34 cellular contexts compared by ENCODE assay signal in the genomic region with DNA sequence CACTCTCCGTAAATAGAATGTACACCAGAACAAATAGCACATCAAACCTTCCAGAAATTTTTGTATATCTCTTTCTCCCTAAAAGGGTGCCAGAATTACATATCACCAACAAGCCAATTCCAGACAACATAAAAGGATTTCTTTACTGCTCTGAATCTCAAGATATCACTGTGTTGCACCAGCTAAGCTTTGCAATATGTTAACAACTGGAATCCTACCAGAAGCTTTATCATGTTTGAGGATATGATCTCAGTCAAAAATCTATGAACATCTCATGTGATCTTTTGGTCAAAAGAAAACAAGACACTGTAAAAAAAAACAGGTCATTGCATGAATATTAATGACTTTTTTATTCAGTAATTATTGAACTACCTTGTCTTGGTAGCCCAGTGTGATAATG.
"Had no signal": no experiment of that assay in that cellular context is flagged by ENCODE, and none has a peak within 500 bp of the region (broad histone marks: within the 10 kb centered on the region; RNA-seq: fewer than 3 reads in every experiment).

No MANE protein-coding gene starts in this region.

- DNase-seq: activated effector memory CD4-positive, alpha-beta T cell treated with anti-CD3 and anti-CD28 coated beads, Interleukin-2, amount 50 U/mL, for 16 hours; activated effector memory CD4-positive, alpha-beta T cell treated with Interleukin-2 at 50 U/mL for 16 hours; activated gamma-delta T cell; activated gamma-delta T cell treated with Interleukin-2 at 50 U/mL for 16 hours; activated naive CD4-positive, alpha-beta T cell; activated naive CD4-positive, alpha-beta T cell treated with anti-CD3 and anti-CD28 coated beads for 36 hours; activated naive CD4-positive, alpha-beta T cell treated with anti-CD3 and anti-CD28 coated beads, Interleukin-2, amount 10 ng/mL, durations not matched to agents 7 days and 5 days; activated naive CD4-positive, alpha-beta T cell treated with anti-CD3 and anti-CD28 coated beads, Interleukin-2, amount 50 U/mL, for 16 hours; activated naive CD4-positive, alpha-beta T cell treated with Interleukin-2 at 50 U/mL for 16 hours; activated naive CD8-positive, alpha-beta T cell treated with anti-CD3 and anti-CD28 coated beads for 36 hours; activated naive CD8-positive, alpha-beta T cell treated with anti-CD3 and anti-CD28 coated beads, Interleukin-2, amount 10 ng/mL, durations not matched to agents 7 days and 5 days; activated naive CD8-positive, alpha-beta T cell treated with anti-CD3 and anti-CD28 coated beads, Interleukin-2, amount 50 U/mL, for 24 hours; activated T-cell treated with anti-CD3 and anti-CD28 coated beads, Interleukin-2, amount 50 U/mL, for 1 hour; activated T-cell treated with anti-CD3 and anti-CD28 coated beads, Interleukin-2, amount 50 U/mL, for 24 hours; activated T-cell treated with anti-CD3 and anti-CD28 coated beads, Interleukin-2, amount 50 U/mL, for 4 hours; activated T-cell treated with anti-CD3 and anti-CD28 coated beads, Interleukin-2, amount 50 U/mL, for 48 hours; activated T-cell treated with anti-CD3 and anti-CD28 coated beads, Interleukin-2, amount 50 U/mL, for 72 hours; adrenal gland; amniotic stem cell; amygdala; aorta; body of pancreas; brain microvascular endothelial cell; caudate nucleus; central memory CD4-positive, alpha-beta T cell; cerebellar nuclear complex had no signal

- H3K9me3 Mint-ChIP-seq: activated naive CD4-positive, alpha-beta T cell treated with anti-CD3 and anti-CD28 coated beads for 36 hours; activated naive CD4-positive, alpha-beta T cell treated with anti-CD3 and anti-CD28 coated beads, Interleukin-2, amount 10 ng/mL, durations not matched to agents 7 days and 5 days; activated naive CD4-positive, alpha-beta T cell treated with anti-CD3 and anti-CD28 coated beads, Interleukin-2, amount 50 U/mL, for 24 hours; activated naive CD4-positive, alpha-beta T cell treated with anti-CD3 and anti-CD28 coated beads, Interleukin-2, amount 50 U/mL, for 72 hours; activated naive CD8-positive, alpha-beta T cell treated with anti-CD3 and anti-CD28 coated beads for 36 hours; activated naive CD8-positive, alpha-beta T cell treated with anti-CD3 and anti-CD28 coated beads, Interleukin-2, amount 10 ng/mL, durations not matched to agents 7 days and 5 days; activated naive CD8-positive, alpha-beta T cell treated with anti-CD3 and anti-CD28 coated beads, Interleukin-2, amount 50 U/mL, for 24 hours; activated T-cell treated with anti-CD3 and anti-CD28 coated beads, Interleukin-2, amount 50 U/mL, for 24 hours; activated T-cell treated with anti-CD3 and anti-CD28 coated beads, Interleukin-2, amount 50 U/mL, for 4 hours; activated T-cell treated with anti-CD3 and anti-CD28 coated beads, Interleukin-2, amount 50 U/mL, for 72 hours; activated T-helper 1 cell treated with anti-CD3 and anti-CD28 coated beads, Interleukin-12 subunit alpha, Interleukin-12 subunit beta, Interleukin-2, Interleukin-4 antibody, amounts not matched to agents 30 ng/mL and 10 ng/mL and 1 ng/mL, durations not matched to agents 14 hours and 24 hours and 36 hours; activated T-helper 17 cell treated with anti-CD3 and anti-CD28 coated beads, Interleukin-2, amount 50 U/mL, for 72 hours; activated T-helper 2 cell treated with anti-CD3 and anti-CD28 coated beads, Interferon-gamma antibody, Interleukin-2, Interleukin-4, amounts not matched to agents 10 μg/mL and 5 μg/mL and 100 μg/mL, durations not matched to agents 14 hours and 24 hours and 36 hours; brain; central memory CD8-positive, alpha-beta T cell had no signal

- ATAC-seq: activated naive CD4-positive, alpha-beta T cell treated with anti-CD3 and anti-CD28 coated beads, Interleukin-2, amount 50 U/mL, for 72 hours; activated naive CD8-positive, alpha-beta T cell treated with anti-CD3 and anti-CD28 coated beads, Interleukin-2, amount 50 U/mL, for 24 hours; activated T-cell treated with anti-CD3 and anti-CD28 coated beads, Interleukin-2, amount 50 U/mL, for 4 hours; activated T-cell treated with anti-CD3 and anti-CD28 coated beads, Interleukin-2, amount 50 U/mL, for 72 hours; activated T-helper 17 cell treated with anti-CD3 and anti-CD28 coated beads, Interleukin-2, amount 50 U/mL, for 72 hours; body of pancreas had no signal

- H3K4me3 Mint-ChIP-seq: activated naive CD4-positive, alpha-beta T cell treated with anti-CD3 and anti-CD28 coated beads for 36 hours; activated naive CD4-positive, alpha-beta T cell treated with anti-CD3 and anti-CD28 coated beads, Interleukin-2, amount 10 ng/mL, durations not matched to agents 7 days and 5 days; activated naive CD4-positive, alpha-beta T cell treated with anti-CD3 and anti-CD28 coated beads, Interleukin-2, amount 50 U/mL, for 24 hours; activated naive CD8-positive, alpha-beta T cell; activated naive CD8-positive, alpha-beta T cell treated with anti-CD3 and anti-CD28 coated beads for 36 hours; activated naive CD8-positive, alpha-beta T cell treated with anti-CD3 and anti-CD28 coated beads, Interleukin-2, amount 10 ng/mL, durations not matched to agents 7 days and 5 days; activated naive CD8-positive, alpha-beta T cell treated with anti-CD3 and anti-CD28 coated beads, Interleukin-2, amount 50 U/mL, for 24 hours; activated T-cell treated with anti-CD3 and anti-CD28 coated beads, Interleukin-2, amount 50 U/mL, for 24 hours; activated T-cell treated with anti-CD3 and anti-CD28 coated beads, Interleukin-2, amount 50 U/mL, for 4 hours; activated T-cell treated with anti-CD3 and anti-CD28 coated beads, Interleukin-2, amount 50 U/mL, for 72 hours; activated T-helper 1 cell treated with anti-CD3 and anti-CD28 coated beads, Interleukin-12 subunit alpha, Interleukin-12 subunit beta, Interleukin-2, Interleukin-4 antibody, amounts not matched to agents 30 ng/mL and 10 ng/mL and 1 ng/mL, durations not matched to agents 14 hours and 24 hours and 36 hours; activated T-helper 17 cell treated with anti-CD3 and anti-CD28 coated beads, Interleukin-2, amount 50 U/mL, for 72 hours; brain; central memory CD8-positive, alpha-beta T cell had no signal

- H3K4me1 Mint-ChIP-seq: activated naive CD4-positive, alpha-beta T cell treated with anti-CD3 and anti-CD28 coated beads, Interleukin-2, amount 10 ng/mL, durations not matched to agents 7 days and 5 days; activated naive CD4-positive, alpha-beta T cell treated with anti-CD3 and anti-CD28 coated beads, Interleukin-2, amount 50 U/mL, for 24 hours; activated naive CD8-positive, alpha-beta T cell treated with anti-CD3 and anti-CD28 coated beads for 36 hours; activated naive CD8-positive, alpha-beta T cell treated with anti-CD3 and anti-CD28 coated beads, Interleukin-2, amount 10 ng/mL, durations not matched to agents 7 days and 5 days; activated naive CD8-positive, alpha-beta T cell treated with anti-CD3 and anti-CD28 coated beads, Interleukin-2, amount 50 U/mL, for 24 hours; activated T-helper 17 cell treated with anti-CD3 and anti-CD28 coated beads, Interleukin-2, amount 50 U/mL, for 72 hours; brain; central memory CD8-positive, alpha-beta T cell had no signal

- H3K27me3 Mint-ChIP-seq: activated naive CD8-positive, alpha-beta T cell treated with anti-CD3 and anti-CD28 coated beads for 36 hours; activated T-cell treated with anti-CD3 and anti-CD28 coated beads, Interleukin-2, amount 50 U/mL, for 24 hours; brain had no signal

- H3K36me3 Mint-ChIP-seq: activated naive CD4-positive, alpha-beta T cell treated with anti-CD3 and anti-CD28 coated beads, Interleukin-2, amount 10 ng/mL, durations not matched to agents 7 days and 5 days; activated naive CD4-positive, alpha-beta T cell treated with anti-CD3 and anti-CD28 coated beads, Interleukin-2, amount 50 U/mL, for 24 hours; activated naive CD4-positive, alpha-beta T cell treated with anti-CD3 and anti-CD28 coated beads, Interleukin-2, amount 50 U/mL, for 72 hours; activated naive CD8-positive, alpha-beta T cell; activated naive CD8-positive, alpha-beta T cell treated with anti-CD3 and anti-CD28 coated beads for 36 hours; activated naive CD8-positive, alpha-beta T cell treated with anti-CD3 and anti-CD28 coated beads, Interleukin-2, amount 10 ng/mL, durations not matched to agents 7 days and 5 days; brain had no signal

- H3K27ac Mint-ChIP-seq: activated naive CD4-positive, alpha-beta T cell treated with anti-CD3 and anti-CD28 coated beads for 36 hours; activated naive CD4-positive, alpha-beta T cell treated with anti-CD3 and anti-CD28 coated beads, Interleukin-2, amount 10 ng/mL, durations not matched to agents 7 days and 5 days; activated naive CD4-positive, alpha-beta T cell treated with anti-CD3 and anti-CD28 coated beads, Interleukin-2, amount 50 U/mL, for 24 hours; activated naive CD4-positive, alpha-beta T cell treated with anti-CD3 and anti-CD28 coated beads, Interleukin-2, amount 50 U/mL, for 72 hours; activated naive CD8-positive, alpha-beta T cell; activated naive CD8-positive, alpha-beta T cell treated with anti-CD3 and anti-CD28 coated beads for 36 hours; activated naive CD8-positive, alpha-beta T cell treated with anti-CD3 and anti-CD28 coated beads, Interleukin-2, amount 10 ng/mL, durations not matched to agents 7 days and 5 days; activated naive CD8-positive, alpha-beta T cell treated with anti-CD3 and anti-CD28 coated beads, Interleukin-2, amount 50 U/mL, for 24 hours; activated T-cell treated with anti-CD3 and anti-CD28 coated beads, Interleukin-2, amount 50 U/mL, for 24 hours; activated T-cell treated with anti-CD3 and anti-CD28 coated beads, Interleukin-2, amount 50 U/mL, for 72 hours; activated T-helper 1 cell treated with anti-CD3 and anti-CD28 coated beads, Interleukin-12 subunit alpha, Interleukin-12 subunit beta, Interleukin-2, Interleukin-4 antibody, amounts not matched to agents 30 ng/mL and 10 ng/mL and 1 ng/mL, durations not matched to agents 14 hours and 24 hours and 36 hours; activated T-helper 17 cell treated with anti-CD3 and anti-CD28 coated beads, Interleukin-2, amount 50 U/mL, for 72 hours; activated T-helper 2 cell treated with anti-CD3 and anti-CD28 coated beads, Interferon-gamma antibody, Interleukin-2, Interleukin-4, amounts not matched to agents 10 μg/mL and 5 μg/mL and 100 μg/mL, durations not matched to agents 14 hours and 24 hours and 36 hours had no signal
